Comparison of ENCODE assay signal across 20 cellular contexts in the genomic region with DNA sequence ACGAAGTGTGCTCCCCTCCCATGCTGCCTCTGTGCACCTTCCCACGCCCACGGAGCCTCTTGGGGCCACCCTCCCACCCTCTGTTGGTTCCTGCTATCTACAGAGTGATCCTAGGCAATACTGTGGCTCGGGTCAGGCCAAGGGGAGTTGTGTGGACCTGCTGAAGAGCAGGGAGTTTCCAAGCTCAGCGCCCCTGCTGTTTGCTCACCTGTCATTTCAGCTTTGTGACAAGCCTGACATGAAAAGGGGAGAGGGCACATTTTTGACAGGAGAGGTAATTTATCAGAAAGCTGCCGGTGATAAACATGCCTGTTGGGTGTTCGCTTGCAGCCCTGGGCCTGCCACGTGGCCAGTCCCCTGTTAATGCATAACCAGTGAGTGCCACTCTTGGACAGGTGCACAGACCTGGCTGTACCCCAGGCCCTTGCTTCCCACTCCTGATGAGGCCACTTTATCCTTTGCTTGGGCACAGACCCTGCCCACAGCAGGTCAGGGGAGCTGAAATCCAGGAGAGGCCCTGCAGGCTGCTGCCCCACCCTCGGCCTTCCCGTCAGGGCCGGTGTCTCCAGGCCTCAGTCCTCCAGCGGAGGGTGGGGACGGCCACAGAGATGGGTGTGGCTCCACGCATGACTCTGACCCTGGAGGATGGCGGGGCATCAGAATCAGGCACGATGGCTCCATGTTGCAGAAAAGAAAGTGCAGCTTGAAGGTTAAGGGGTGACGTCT.
DNase-seq lines count a peak whose midpoint lies in the region; ATAC-seq, FAIRE-seq and TF ChIP-seq lines count a peak whose summit lies in the region.
"Had no signal": no experiment of that assay in that cellular context is flagged by ENCODE, and none has a peak within 500 bp of the region (broad histone marks: within the 10 kb centered on the region; RNA-seq: fewer than 3 reads in every experiment).

No MANE protein-coding gene starts in this region.

- no TSS peak for BruUV-seq in Caco-2 (replicated peaks; lab: Mats Ljungman, UMichigan)
- BruUV-seq in K562 (replicated peaks; lab: Mats Ljungman, UMichigan) = no TSS peak

- H2BK5ac ChIP-seq in mesenchymal stem cell (ENCODE audit: low read depth, low read length, poor library complexity, severe bottlenecking) (no peak overlapping the region), mesendoderm (ENCODE audit: low read length) (no peak overlapping the region)

- no peak for FAIRE-seq in K562 (lab: Jason Lieb, UNC)
- FAIRE-seq in HTR-8/SVneo (lab: Jason Lieb, UNC) = no peak
- FAIRE-seq: GM12891 had no signal

- ATAC-seq in K562 (peak; percentile 58), psoas muscle (no peak)
- ATAC-seq: CD8-positive, alpha-beta T cell; GM23338; sciatic nerve had no signal

- H2BK15ac ChIP-seq in mesenchymal stem cell (ENCODE audit: low read depth, poor library complexity, severe bottlenecking) = peak overlapping the region; percentile 28
- H2BK15ac ChIP-seq in mesendoderm (replicated peaks; ENCODE audit: low read depth) = no peak overlapping the region

- H3K36me3 ChIP-seq in Caco-2 (ENCODE audit: control insufficient read depth, insufficient read depth, low read length) (no peaks in the 10 kb centered on the region), K562 (ENCODE audit: control insufficient read depth, insufficient read depth, low read length) (no peaks in the 10 kb centered on the region), mesenchymal stem cell (ENCODE audit: control insufficient read depth in 1 of 2, insufficient read depth in 2 of 2, low read depth in 1 of 2, low read length in 2 of 2) (no peaks in the 10 kb centered on the region), psoas muscle (ENCODE audit: insufficient read depth in 1 of 2, low read depth in 1 of 2) (no peaks in the 10 kb centered on the region), mesendoderm (ENCODE audit: control insufficient read depth, insufficient read depth, low read length) (no peaks in the 10 kb centered on the region)
- H3K36me3 ChIP-seq: neural progenitor cell had no signal

- H3K4me3 ChIP-seq in Caco-2 (ENCODE audit: low read depth, low read length) = no peak overlapping the region
- no peak overlapping the region for H3K4me3 ChIP-seq in K562
- H3K4me3 ChIP-seq in mesenchymal stem cell (ENCODE audit: insufficient read depth in 1 of 2, low read depth in 1 of 2, low read length in 2 of 2) = no peak overlapping the region
- no peak overlapping the region for H3K4me3 ChIP-seq in psoas muscle
- no peak overlapping the region for H3K4me3 ChIP-seq in mesendoderm (ENCODE audit: low read length)
- H3K4me3 ChIP-seq: GM23338, neural progenitor cell had no signal

- no peaks in the 10 kb centered on the region for H3K79me2 ChIP-seq in K562 (ENCODE audit: control insufficient read depth, insufficient read depth, low read length)
- H3K79me2 ChIP-seq in mesendoderm (ENCODE audit: control insufficient read depth, insufficient read depth, low read length) = no peaks in the 10 kb centered on the region

- peaks cover 25% of the 10 kb centered on the region for H3K36me3 Mint-ChIP-seq in Caco-2 (ENCODE audit: insufficient read depth, unreplicated experiment)
- H3K36me3 Mint-ChIP-seq: CD8-positive, alpha-beta T cell; neural progenitor cell had no signal

- H3K4me1 ChIP-seq in Caco-2 (peaks cover 81% of the 10 kb centered on the region), K562 (replicated peaks in 1 of 2; ENCODE audit: control insufficient read depth in 2 of 2, insufficient read depth in 2 of 2, low read length in 2 of 2) (peaks cover 4 to 9% of the 10 kb centered on the region in 2 experiments; a peak in 4 of 5 replicates), mesenchymal stem cell (ENCODE audit: control insufficient read depth, insufficient read depth, low read depth, low read length) (peaks cover 8% of the 10 kb centered on the region), psoas muscle (no peaks in the 10 kb centered on the region), mesendoderm (ENCODE audit: control insufficient read depth, low read depth, low read length) (no peaks in the 10 kb centered on the region)

- no peaks in the 10 kb centered on the region for H3K9me3 Mint-ChIP-seq in Caco-2 (ENCODE audit: unreplicated experiment)
- H3K9me3 Mint-ChIP-seq: activated T-helper 2 cell treated with anti-CD3 and anti-CD28 coated beads, Interferon-gamma antibody, Interleukin-2, Interleukin-4, amounts not matched to agents 10 μg/mL and 5 μg/mL and 100 μg/mL, durations not matched to agents 14 hours and 24 hours and 36 hours; CD8-positive, alpha-beta T cell; GM23338; neural progenitor cell had no signal

- POLR2A ChIA-PET in Caco-2 (lab: Charles Lee) (interaction anchor here (0.6 to 1.3 kb wide), 6 partner anchors 9 to 315 kb away, joined by 3 to 13 read pairs (median 4); a partner anchor contains a TSS), K562 (lab: Yijun Ruan, JAX) (interaction anchor here (0.7 kb wide), 1 partner anchor 78 kb away, joined by 4 read pairs; no protein-coding TSS in a partner anchor)

- H3K27ac ChIP-seq in K562 (ENCODE audit: extremely low read depth, low read depth, low read length) (no peak overlapping the region), mesenchymal stem cell (ENCODE audit: low read length, poor library complexity, severe bottlenecking) (no peak overlapping the region), psoas muscle (no peak overlapping the region), mesendoderm (ENCODE audit: low read depth, low read length) (no peak overlapping the region)
- H3K27ac ChIP-seq: HL-60, neural progenitor cell had no signal

- no peak overlapping the region for H3K56ac ChIP-seq in mesendoderm (ENCODE audit: low read length)

- DNase-seq in Caco-2 (peak; percentile 94 to 98), NCI-H1092 treated with DMSO at 0.1 percent for 48 hours (lab: John Stamatoyannopoulos, UW) (peak; percentile 42), K562 (ENCODE audit: extremely low read depth in 1 of 4, low spot score in 3 of 4) (peak in 2 of 4 experiments; percentile 19 to 32), mesenchymal stem cell (no peak), HTR-8/SVneo (ENCODE audit: insufficient read length, low spot score) (no peak), NAMALWA (ENCODE audit: low spot score) (no peak), psoas muscle (no peak), mesendoderm (no peak)
- DNase-seq: CD8-positive, alpha-beta T cell; foreskin fibroblast; Kasumi-1; NCI-H2081 treated with DMSO at 0.1 percent for 48 hours; NK-92 treated with Interleukin-12 subunit alpha and Interleukin-12 subunit beta, amount 100 ng/mL, for 24 hours; stimulated activated CD4-positive, alpha-beta T cell treated with anti-CD3 and anti-CD28 coated beads, Interleukin-1b, Interleukin-23, amount 100 ng/mL, for 48 hours had no signal

- H3K23ac ChIP-seq in mesenchymal stem cell (ENCODE audit: low read length in 2 of 2) (no peak overlapping the region), mesendoderm (ENCODE audit: low read length) (no peak overlapping the region)

- no peaks in the 10 kb centered on the region for H3K27me3 Mint-ChIP-seq in Caco-2 (ENCODE audit: insufficient read depth, unreplicated experiment)

- H4K8ac ChIP-seq in mesenchymal stem cell (ENCODE audit: low read length) (no peak overlapping the region), mesendoderm (ENCODE audit: low read depth, low read length) (no peak overlapping the region)

- no peak overlapping the region for H4K91ac ChIP-seq in mesenchymal stem cell (ENCODE audit: low read length)

- no peak overlapping the region for H3K14ac ChIP-seq in mesenchymal stem cell (ENCODE audit: low read length in 2 of 2)

- H4K20me1 ChIP-seq in K562 (replicated peaks; ENCODE audit: control insufficient read depth, insufficient read depth, low read length) = no peaks in the 10 kb centered on the region

- H3K4me3 Mint-ChIP-seq in Caco-2 (ENCODE audit: unreplicated experiment) = peak overlapping the region; percentile 59
- H3K4me3 Mint-ChIP-seq: CD8-positive, alpha-beta T cell; GM23338; neural progenitor cell had no signal

- H3K4ac ChIP-seq in mesenchymal stem cell (ENCODE audit: low read depth in 1 of 2, low read length in 2 of 2) = no peak overlapping the region
- H3K4ac ChIP-seq in mesendoderm (ENCODE audit: low read depth, low read length) = no peak overlapping the region

- peak; percentile 35 to 39 for TF ChIP-seq CTCF in Caco-2 (IDR thresholded peaks at IDR 0.05; ENCODE audit: insufficient read depth in 1 of 2, low read depth in 1 of 2, low read length in 1 of 2, severe bottlenecking in 1 of 2, unreplicated experiment in 1 of 2)
- no peak for TF ChIP-seq CTCF in K562 (IDR thresholded peaks at IDR 0.05 in 2 of 3, conservative IDR thresholded peaks at IDR 0.05 in 1 of 3; ENCODE audit: insufficient read depth in 2 of 3, low read depth in 1 of 3, low read length in 3 of 3)
- TF ChIP-seq CTCF in psoas muscle (IDR thresholded peaks at IDR 0.05) = no peak

- H2BK12ac ChIP-seq in mesenchymal stem cell (ENCODE audit: low read length in 2 of 2) = peak overlapping the region in 1 of 2 experiments; percentile 29

- CTCF ChIA-PET in Caco-2 (lab: Charles Lee) = interaction anchor here (1.0 to 1.8 kb wide), 9 partner anchors 8 to 400 kb away, joined by 3 to 17 read pairs (median 7); no protein-coding TSS in a partner anchor
- CTCF ChIA-PET in K562 (lab: Yijun Ruan, JAX; ENCODE audit: low intra/inter-chr PET ratio) = no interaction called here

- no peak overlapping the region for H2BK120ac ChIP-seq in mesenchymal stem cell (ENCODE audit: low read depth, low read length)
- H2BK120ac ChIP-seq in mesendoderm (ENCODE audit: low read depth, low read length) = no peak overlapping the region

- no peak overlapping the region for H2AK5ac ChIP-seq in mesenchymal stem cell (ENCODE audit: low read length, severe bottlenecking)
- H2AK5ac ChIP-seq in mesendoderm (ENCODE audit: low read length) = no peak overlapping the region

- in situ Hi-C loops in K562 (cut with MboI) = no loop called here

- peaks cover 69% of the 10 kb centered on the region for H3K4me1 Mint-ChIP-seq in Caco-2 (ENCODE audit: low read depth, unreplicated experiment)

- H3K79me1 ChIP-seq in mesenchymal stem cell (replicated peaks; ENCODE audit: low read length, poor library complexity, severe bottlenecking) (no peaks in the 10 kb centered on the region), mesendoderm (ENCODE audit: low read length) (no peaks in the 10 kb centered on the region)

- H2AFZ ChIP-seq in K562 (ENCODE audit: low read depth, low read length) = peak overlapping the region; percentile 63; the same call in 1 of the 2 replicates
- H2AFZ ChIP-seq in mesenchymal stem cell (ENCODE audit: low read depth, low read length) = no peak overlapping the region
- H2AFZ ChIP-seq: GM23338, neural progenitor cell had no signal

- no peaks in the 10 kb centered on the region for H3K9me1 ChIP-seq in K562 (ENCODE audit: control insufficient read depth, insufficient read depth, low read length)

- no peaks in the 10 kb centered on the region for H3K27me3 ChIP-seq in Caco-2 (replicated peaks; ENCODE audit: control insufficient read depth, insufficient read depth, low read length)
- H3K27me3 ChIP-seq in K562 (ENCODE audit: control insufficient read depth in 2 of 2, insufficient read depth in 2 of 2, low read length in 2 of 2) = no peaks in the 10 kb centered on the region; a peak in 1 of 5 replicates
- H3K27me3 ChIP-seq in mesenchymal stem cell (ENCODE audit: control insufficient read depth in 1 of 2, insufficient read depth in 1 of 2, low read length in 2 of 2) = peaks cover 37 to 70% of the 10 kb centered on the region in 2 experiments
- peaks cover 0 to 14% (median 2%) of the 10 kb centered on the region in 3 donors for H3K27me3 ChIP-seq in psoas muscle (ENCODE audit: insufficient read depth in 3 of 3, low read length in 2 of 3)
- H3K27me3 ChIP-seq in mesendoderm (ENCODE audit: insufficient read depth, low read length, poor library complexity) = no peaks in the 10 kb centered on the region
- H3K27me3 ChIP-seq: neural progenitor cell had no signal

- H3K9me3 ChIP-seq in Caco-2 (no peaks in the 10 kb centered on the region), K562 (replicated peaks; ENCODE audit: control insufficient read depth, insufficient read depth, low read depth, low read length) (no peaks in the 10 kb centered on the region), mesenchymal stem cell (ENCODE audit: control insufficient read depth, low read length) (no peaks in the 10 kb centered on the region), psoas muscle (no peaks in the 10 kb centered on the region)

- TF ChIP-seq EP300 in K562 (IDR thresholded peaks at IDR 0.05; ENCODE audit: low read length) = no peak

- 28% methylated on average over 9 of the region's 17 CpGs for WGBS in K562 (ENCODE audit: insufficient coverage, low coverage, missing lambda C conversion rate)
- WGBS in mesenchymal stem cell = 84% methylated on average over 13 of the region's 17 CpGs
- WGBS in psoas muscle, 3 donors = 73 to 86% (median 76%) methylated on average over 17 of the region's 17 CpGs
- no CpG with 5 or more reads among the region's 17 CpGs for WGBS in mesendoderm (ENCODE audit: extremely low coverage, insufficient coverage, low lambda C conversion rate)

- no peak overlapping the region for H3K9ac ChIP-seq in K562 (ENCODE audit: insufficient read depth in 1 of 2, low read depth in 2 of 2, low read length in 2 of 2)
- H3K9ac ChIP-seq in mesenchymal stem cell (ENCODE audit: low read length) = no peak overlapping the region
- no peak overlapping the region for H3K9ac ChIP-seq in mesendoderm (ENCODE audit: low read length)
- H3K9ac ChIP-seq: neural progenitor cell had no signal

- no peak overlapping the region for H3K4me2 ChIP-seq in K562 (ENCODE audit: insufficient read depth, low read length)
- no peak overlapping the region for H3K4me2 ChIP-seq in mesenchymal stem cell (ENCODE audit: low read length, poor library complexity, severe bottlenecking)
- H3K4me2 ChIP-seq in mesendoderm (ENCODE audit: low read length) = no peak overlapping the region
- H3K4me2 ChIP-seq: GM23338, neural progenitor cell had no signal

- no peak for TF ChIP-seq POLR2A in K562 (conservative IDR thresholded peaks at IDR 0.05)

- H3K18ac ChIP-seq in mesenchymal stem cell (ENCODE audit: low read depth in 1 of 2, low read length in 2 of 2) (peak overlapping the region in 1 of 2 experiments; percentile 23), mesendoderm (ENCODE audit: low read length) (no peak overlapping the region)

- no peak overlapping the region for H4K5ac ChIP-seq in mesendoderm (ENCODE audit: low read length)

- H3K27ac Mint-ChIP-seq in Caco-2 (ENCODE audit: unreplicated experiment) = peak overlapping the region; percentile 90
- H3K27ac Mint-ChIP-seq: activated T-helper 2 cell treated with anti-CD3 and anti-CD28 coated beads, Interferon-gamma antibody, Interleukin-2, Interleukin-4, amounts not matched to agents 10 μg/mL and 5 μg/mL and 100 μg/mL, durations not matched to agents 14 hours and 24 hours and 36 hours; CD8-positive, alpha-beta T cell; GM23338; neural progenitor cell had no signal

- no peak for TF ChIP-seq RAD21 in K562 (CRISPR knock-in tag; conservative IDR thresholded peaks at IDR 0.05 in 1 of 2, IDR thresholded peaks at IDR 0.05 in 1 of 2)

- intact Hi-C loops in Caco-2 (cut with micrococcal nuclease; ENCODE audit: unreplicated experiment) = loop anchor here (1.0 to 10.0 kb wide), 3 partner anchors 11 to 663 kb away; a partner anchor contains a TSS
- intact Hi-C loops in K562 (cut with micrococcal nuclease) = no loop called here
- intact Hi-C loops in psoas muscle (cut with DNase I) = no loop called here

Comparison
In these comparisons a context has a peak if more than half of its experiments do, and no peak if none do; other contexts are left out.
1. DNase-seq: peak in Caco-2 (2 of 2) and NCI-H1092 treated with DMSO at 0.1 percent for 48 hours (single experiment); none in mesenchymal stem cell (single experiment), HTR-8/SVneo (single experiment), NAMALWA (single experiment), psoas muscle (0 of 2) and mesendoderm (single experiment).
2. CTCF ChIP-seq: peak in Caco-2 (2 of 2); none in K562 (0 of 3) and psoas muscle (single experiment).